Comparison of ENCODE assay signal across 13 cellular contexts in genomic region chr5:83955916-83956315, GRCh38.
A peak's percentile ranks its signal among the peaks of the same experiment; 100 is the strongest.
DNase-seq lines count a peak whose midpoint lies in the region; FAIRE-seq lines count a peak whose summit lies in the region.
"Had no signal": no experiment of that assay in that cellular context is flagged by ENCODE, and none has a peak within 500 bp of the region (broad histone marks: within the 10 kb centered on the region; RNA-seq: fewer than 3 reads in every experiment).

No MANE protein-coding gene starts in this region.

- no peaks in the 10 kb centered on the region for H3K27me3 ChIP-seq in SJCRH30

- H3K27ac ChIP-seq in SJCRH30, result no peak overlapping the region
- H3K27ac ChIP-seq: RWPE1 had no signal

- no peaks in the 10 kb centered on the region for H3K9me3 ChIP-seq in SJCRH30 (replicated peaks)

- H3K4me1 ChIP-seq in SJCRH30, result peaks cover 2% of the 10 kb centered on the region; the same call in 1 of the 2 replicates

- H3K36me3 ChIP-seq in SJCRH30, result no peaks in the 10 kb centered on the region

- no peak for FAIRE-seq in frontal cortex (lab: Jason Lieb, UNC)
- FAIRE-seq: A204.1 had no signal

- no peak overlapping the region for H3K4me3 ChIP-seq in SJCRH30

- peak; percentile 46 for DNase-seq in NCI-H345 treated with DMSO at 0.1 percent for 48 hours (lab: John Stamatoyannopoulos, UW; ENCODE audit: unreplicated experiment)
- no peak for DNase-seq in NCI-H345 (lab: John Stamatoyannopoulos, UW)
- peak; percentile 5 to 39 for DNase-seq in SJCRH30
- DNase-seq in fibroblast of peridontal ligament (ENCODE audit: extremely low read depth), result peak; percentile 70
- peak; percentile 54 for DNase-seq in stromal cell of bone marrow (ENCODE audit: low read depth)
- no peak for DNase-seq in superior temporal gyrus (ENCODE audit: extremely low spot score)
- no peak for DNase-seq in NCI-H2107 (lab: John Stamatoyannopoulos, UW)
- DNase-seq in frontal cortex (ENCODE audit: low spot score in 2 of 2), result no peak
- DNase-seq: activated T-cell treated with anti-CD3 and anti-CD28 coated beads, Interleukin-2, amount 50 U/mL, for 72 hours; NCI-H187 treated with DMSO at 0.1 percent for 48 hours; stimulated activated CD4-positive, alpha-beta T cell treated with anti-CD3 and anti-CD28 coated beads, Interleukin-12 subunit alpha, Interleukin-12 subunit beta, amount 100 ng/mL, for 4 hours had no signal

Comparison
In these comparisons a context has a peak if more than half of its experiments do, and no peak if none do; other contexts are left out.
1. DNase-seq: peak in NCI-H345 treated with DMSO at 0.1 percent for 48 hours (single experiment), SJCRH30 (2 of 2), fibroblast of peridontal ligament (single experiment) and stromal cell of bone marrow (single experiment); none in NCI-H345 (single experiment), superior temporal gyrus (single experiment), NCI-H2107 (single experiment) and frontal cortex (0 of 2).